In the genomic region with DNA sequence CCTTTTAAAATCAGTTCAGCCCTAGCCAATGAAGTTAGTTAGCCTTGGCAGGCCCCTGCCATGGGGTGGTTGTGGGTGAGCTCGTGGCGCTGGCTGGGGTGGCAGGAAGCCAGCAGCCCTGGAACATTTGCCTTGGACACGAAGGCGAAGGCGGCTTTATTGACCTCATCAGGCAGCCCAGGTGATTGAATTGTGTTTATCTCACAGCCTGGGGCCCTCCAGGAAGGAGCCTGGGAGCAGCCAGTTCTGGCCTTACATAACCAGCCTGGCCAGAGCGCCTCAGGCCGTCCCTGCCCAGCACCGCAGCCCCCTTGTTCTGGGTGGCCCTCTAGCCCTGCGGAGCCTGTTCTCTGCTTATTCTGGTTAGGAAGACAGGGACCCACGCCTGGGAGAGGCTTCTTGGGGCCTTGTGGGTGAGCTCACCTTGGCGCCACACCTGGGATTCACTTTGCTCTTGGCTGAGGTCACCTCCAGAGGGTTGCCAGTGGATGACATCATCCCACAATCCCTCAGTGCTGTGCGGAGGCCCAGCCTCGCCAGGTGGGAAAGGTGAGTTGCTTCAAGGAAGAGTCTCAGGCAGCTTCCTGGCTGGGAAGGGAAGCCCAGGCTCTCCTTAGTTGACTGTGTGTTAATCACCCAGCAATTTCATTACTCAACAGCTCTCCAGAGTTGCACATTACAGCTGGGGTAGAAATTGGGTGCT, we compare ENCODE assay signal across 8 cellular contexts. TPM values are rescaled to one million over a fixed set of nuclear protein-coding genes. Genes with fewer than 3 reads are reported as not detected.
DNase-seq lines count a peak whose midpoint lies in the region; TF ChIP-seq lines count a peak whose summit lies in the region.
"Had no signal": no experiment of that assay in that cellular context is flagged by ENCODE, and none has a peak within 500 bp of the region (broad histone marks: within the 10 kb centered on the region; RNA-seq: fewer than 3 reads in every experiment).

No MANE protein-coding gene starts in this region.

- in situ Hi-C loops in HAP-1 (cut with MboI; ENCODE audit: low sequenced_read_pairs), result no loop called here
- in situ Hi-C loops in GM13977 (cut with MboI; ENCODE audit: low pct_unique_long_range_greater_than_20kb, low sequenced_read_pairs, unreplicated experiment), result no loop called here

- BruUV-seq in MCF 10A (replicated peaks; lab: Mats Ljungman, UMichigan), result no TSS peak

- H3K27me3 Mint-ChIP-seq in MCF 10A (ENCODE audit: insufficient read depth, unreplicated experiment), result no peaks in the 10 kb centered on the region
- peaks cover 3% of the 10 kb centered on the region for H3K27me3 Mint-ChIP-seq in type B pancreatic cell
- H3K27me3 Mint-ChIP-seq: naive B cell had no signal

- H3K4me1 Mint-ChIP-seq in MCF 10A (ENCODE audit: insufficient read depth, unreplicated experiment) (peaks cover 74% of the 10 kb centered on the region), type B pancreatic cell (ENCODE audit: unreplicated experiment) (peaks cover 62% of the 10 kb centered on the region)

- intact Hi-C loops in MCF 10A (cut with micrococcal nuclease), result loop anchor here (1.0 to 5.0 kb wide), 7 partner anchors 18 to 172 kb away; no protein-coding TSS in a partner anchor

- H3K27ac Mint-ChIP-seq in MCF 10A (ENCODE audit: low read depth, unreplicated experiment), result peak overlapping the region; percentile 98
- peak overlapping the region; percentile 94 for H3K27ac Mint-ChIP-seq in type B pancreatic cell

- POLR2A ChIA-PET in MCF 10A (lab: Yijun Ruan, JAX), result interaction anchor here (0.7 to 13.3 kb wide), 43 partner anchors 8 to 886 kb away, joined by 3 to 910 read pairs (median 6); partner anchors contain the start of genes ATP6V0E1, DUSP1, ERGIC1 and RPL26L1

- H3K9me3 Mint-ChIP-seq in MCF 10A (ENCODE audit: unreplicated experiment) (no peaks in the 10 kb centered on the region), type B pancreatic cell (no peaks in the 10 kb centered on the region)
- H3K9me3 Mint-ChIP-seq: naive B cell had no signal

- H3K36me3 Mint-ChIP-seq in MCF 10A (ENCODE audit: insufficient read depth, unreplicated experiment), result peaks cover 50% of the 10 kb centered on the region
- peaks cover 9% of the 10 kb centered on the region for H3K36me3 Mint-ChIP-seq in type B pancreatic cell

- peak overlapping the region; percentile 66 for H3K4me3 Mint-ChIP-seq in MCF 10A (ENCODE audit: unreplicated experiment)
- H3K4me3 Mint-ChIP-seq in type B pancreatic cell, result peak overlapping the region; percentile 60

- peak; percentile 61 for DNase-seq in LoVo (ENCODE audit: low spot score)
- peak; percentile 99 for DNase-seq in MCF 10A (ENCODE audit: unreplicated experiment)
- DNase-seq in left kidney (ENCODE audit: low read depth, low spot score), result peak; percentile 53
- no peak for DNase-seq in type B pancreatic cell (ENCODE audit: extremely low spot score, unreplicated experiment)
- DNase-seq in HAP-1 (ENCODE audit: low spot score in 2 of 2), result no peak
- DNase-seq in NCI-H1048 (lab: John Stamatoyannopoulos, UW), result no peak
- no peak for DNase-seq in GM13977 (ENCODE audit: low spot score)
- DNase-seq: naive B cell had no signal

- TF ChIP-seq CTCF in MCF 10A (IDR thresholded peaks at IDR 0.05; ENCODE audit: unreplicated experiment) (no peak), type B pancreatic cell (conservative IDR thresholded peaks at IDR 0.05) (no peak), GM13977 (IDR thresholded peaks at IDR 0.05; ENCODE audit: extremely low read depth, insufficient read depth, missing control alignments) (no peak)

- H3K4me3 ChIP-seq in HAP-1, result no peak overlapping the region

- no peaks in the 10 kb centered on the region for H3K4me1 ChIP-seq in HAP-1

- CTCF ChIA-PET in MCF 10A (lab: Yijun Ruan, JAX), result interaction anchor here (0.7 to 4.9 kb wide), 19 partner anchors 10 to 193 kb away, joined by 3 to 35 read pairs (median 7); partner anchors contain the start of gene DUSP1

- H3K9me3 ChIP-seq in HAP-1, result no peaks in the 10 kb centered on the region

- H3K27me3 ChIP-seq in HAP-1 (ENCODE audit: low read depth), result no peaks in the 10 kb centered on the region

- no peaks in the 10 kb centered on the region for H3K36me3 ChIP-seq in HAP-1 (replicated peaks)

RNA-seq across cellular contexts. Expression of gene RPL26L1, which starts 54.4 kb away (rescaled TPM):
- 103 and 119 TPM in 2 replicates for total RNA-seq in MCF 10A (2022)
- total RNA-seq in type B pancreatic cell (ENCODE audit: low replicate concordance), result 40.4 and 54.2 TPM in 2 replicates

Comparison
In these comparisons a context has a peak if more than half of its experiments do, and no peak if none do; other contexts are left out.
1. DNase-seq: peak in LoVo (single experiment), MCF 10A (single experiment) and left kidney (single experiment); none in type B pancreatic cell (single experiment), HAP-1 (0 of 2), NCI-H1048 (single experiment) and GM13977 (single experiment).